15 cellular contexts compared by ENCODE assay signal in the genomic region with DNA sequence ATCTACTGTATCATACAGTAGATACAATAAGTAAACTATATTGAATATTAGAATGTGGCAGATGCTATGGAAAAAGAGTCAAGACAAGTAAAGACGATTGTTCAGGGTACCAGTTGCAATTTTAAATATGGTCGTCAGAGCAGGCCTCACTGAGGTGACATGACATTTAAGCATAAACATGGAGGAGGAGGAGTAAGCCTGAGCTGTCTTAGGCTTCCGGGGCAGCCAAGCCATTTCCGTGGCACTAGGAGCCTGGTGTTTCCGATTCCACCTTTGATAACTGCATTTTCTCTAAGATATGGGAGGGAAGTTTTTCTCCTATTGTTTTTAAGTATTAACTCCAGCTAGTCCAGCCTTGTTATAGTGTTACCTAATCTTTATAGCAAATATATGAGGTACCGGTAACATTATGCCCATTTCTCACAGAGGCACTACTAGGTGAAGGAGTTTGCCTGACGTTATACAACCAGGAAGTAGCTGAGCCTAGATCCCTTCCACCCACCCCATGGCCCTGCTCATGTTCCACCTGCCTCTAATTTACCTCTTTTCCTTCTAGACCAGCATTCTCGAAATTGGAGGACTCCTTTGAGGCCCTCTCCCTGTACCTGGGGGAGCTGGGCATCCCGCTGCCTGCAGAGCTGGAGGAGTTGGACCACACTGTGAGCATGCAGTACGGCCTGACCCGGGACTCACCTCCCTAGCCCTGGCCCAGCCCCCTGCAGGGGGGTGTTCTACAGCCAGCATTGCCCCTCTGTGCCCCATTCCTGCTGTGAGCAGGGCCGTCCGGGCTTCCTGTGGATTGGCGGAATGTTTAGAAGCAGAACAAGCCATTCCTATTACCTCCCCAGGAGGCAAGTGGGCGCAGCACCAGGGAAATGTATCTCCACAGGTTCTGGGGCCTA. TPM values are rescaled to one million over a fixed set of nuclear protein-coding genes. Genes with fewer than 3 reads are reported as not detected.
A peak's percentile ranks its signal among the peaks of the same experiment; 100 is the strongest.
DNase-seq lines count a peak whose midpoint lies in the region; ATAC-seq and TF ChIP-seq lines count a peak whose summit lies in the region.
"Had no signal": no experiment of that assay in that cellular context is flagged by ENCODE, and none has a peak within 500 bp of the region (broad histone marks: within the 10 kb centered on the region; RNA-seq: fewer than 3 reads in every experiment).

No MANE protein-coding gene starts in this region.

- H3K36me3 Mint-ChIP-seq in activated CD8-positive, alpha-beta T cell treated with anti-CD3 and anti-CD28 coated beads, Interleukin-2, amount 10 ng/mL, durations not matched to agents 7 days and 5 days (ENCODE audit: low read depth): peaks cover 64% of the 10 kb centered on the region

- no peak overlapping the region for H3K4me3 Mint-ChIP-seq in activated CD8-positive, alpha-beta T cell treated with anti-CD3 and anti-CD28 coated beads, Interleukin-2, amount 10 ng/mL, durations not matched to agents 7 days and 5 days
- H3K4me3 Mint-ChIP-seq: H9 had no signal

- no peak for ATAC-seq in activated CD8-positive, alpha-beta T cell treated with anti-CD3 and anti-CD28 coated beads, Interleukin-2, amount 10 ng/mL, durations not matched to agents 7 days and 5 days
- peak in 3 of 4 donors; percentile 3 to 27 (median 9) for ATAC-seq in right lobe of liver
- ATAC-seq: left ventricle myocardium superior had no signal

- peaks cover 7 to 26% (median 17%) of the 10 kb centered on the region in 4 donors for H3K36me3 ChIP-seq in right lobe of liver
- H3K36me3 ChIP-seq in stomach: peaks cover 68 to 97% (median 94%) of the 10 kb centered on the region in 4 donors

- H3K27ac ChIP-seq in right lobe of liver: peak overlapping the region in 2 of 3 donors; percentile 18 to 74
- peak overlapping the region; percentile 49 to 80 (median 74) for H3K27ac ChIP-seq in stomach
- H3K27ac ChIP-seq: thoracic aorta had no signal

- no peak overlapping the region for H3K4me3 ChIP-seq in right lobe of liver
- H3K4me3 ChIP-seq in stomach: no peak overlapping the region
- H3K4me3 ChIP-seq: thoracic aorta had no signal

- no peaks in the 10 kb centered on the region for H3K27me3 Mint-ChIP-seq in activated CD8-positive, alpha-beta T cell treated with anti-CD3 and anti-CD28 coated beads, Interleukin-2, amount 10 ng/mL, durations not matched to agents 7 days and 5 days (ENCODE audit: low read depth)

- TF ChIP-seq CTCF in right lobe of liver (IDR thresholded peaks at IDR 0.05): no peak
- TF ChIP-seq CTCF in stomach (IDR thresholded peaks at IDR 0.05): no peak

- intact Hi-C loops in right lobe of liver (cut with DNase I): no loop called here
- intact Hi-C loops in stomach (cut with DNase I; ENCODE audit: low total_unique reads): no loop called here

- peaks cover 26% of the 10 kb centered on the region for H3K4me1 Mint-ChIP-seq in activated CD8-positive, alpha-beta T cell treated with anti-CD3 and anti-CD28 coated beads, Interleukin-2, amount 10 ng/mL, durations not matched to agents 7 days and 5 days (ENCODE audit: low read depth)

- TF ChIP-seq POLR2A in right lobe of liver (IDR thresholded peaks at IDR 0.05) (no peak), stomach (IDR thresholded peaks at IDR 0.05) (no peak)

- POLR2A ChIA-PET in activated CD8-positive, alpha-beta T cell treated with anti-CD3 and anti-CD28 coated beads, Interleukin-2, amount 10 ng/mL, durations not matched to agents 7 days and 5 days (lab: Charles Lee): interaction anchor here (1.1 to 7.3 kb wide), 4 partner anchors 10 to 69 kb away, joined by 4 to 99 read pairs (median 5); partner anchors contain the start of genes PATZ1 and PIK3IP1

- DNase-seq in activated CD8-positive, alpha-beta memory T cell treated with anti-CD3 and anti-CD28 coated beads for 24 hours: peak; percentile 69
- DNase-seq in activated CD8-positive, alpha-beta memory T cell treated with anti-CD3 and anti-CD28 coated beads, Interleukin-2, amount 50 U/mL, for 4 hours: no peak
- DNase-seq in activated CD8-positive, alpha-beta T cell treated with anti-CD3 and anti-CD28 coated beads, Interleukin-2, amount 10 ng/mL, durations not matched to agents 7 days and 5 days: no peak
- DNase-seq in right lobe of liver: peak in 1 of 3 donors; percentile 48
- no peak for DNase-seq in stomach
- DNase-seq in NCI-H2171 (lab: John Stamatoyannopoulos, UW): no peak
- no peak for DNase-seq in NCI-H2171 treated with DMSO at 0.1 percent for 48 hours (lab: John Stamatoyannopoulos, UW)
- DNase-seq in HuH-7.5 (ENCODE audit: low spot score): no peak
- DNase-seq: ACHN, H9, left ventricle myocardium superior, NCI-H187 treated with DMSO at 0.1 percent for 48 hours, SHP77 treated with DMSO at 0.1 percent for 48 hours, small intestine had no signal

- peak overlapping the region; percentile 80 for H3K27ac Mint-ChIP-seq in activated CD8-positive, alpha-beta T cell treated with anti-CD3 and anti-CD28 coated beads, Interleukin-2, amount 10 ng/mL, durations not matched to agents 7 days and 5 days

- H3K27me3 ChIP-seq in right lobe of liver (no peaks in the 10 kb centered on the region), stomach (no peaks in the 10 kb centered on the region)

- H3K9me3 ChIP-seq in right lobe of liver: no peaks in the 10 kb centered on the region
- H3K9me3 ChIP-seq in stomach: no peaks in the 10 kb centered on the region
- H3K9me3 ChIP-seq: thoracic aorta had no signal

- H3K9me3 Mint-ChIP-seq in activated CD8-positive, alpha-beta T cell treated with anti-CD3 and anti-CD28 coated beads, Interleukin-2, amount 10 ng/mL, durations not matched to agents 7 days and 5 days (ENCODE audit: insufficient read depth): no peaks in the 10 kb centered on the region
- H3K9me3 Mint-ChIP-seq: H9 had no signal

- no peak for TF ChIP-seq EP300 in stomach (IDR thresholded peaks at IDR 0.05)

- WGBS in right lobe of liver (ENCODE audit: insufficient coverage, low coverage, low lambda C conversion rate, missing lambda C conversion rate): 79% methylated on average over 9 of the region's 15 CpGs
- WGBS in stomach, 5 donors: 49 to 64% (median 59%) methylated on average over 15 of the region's 15 CpGs

- H3K4me1 ChIP-seq in right lobe of liver (peaks cover 0 to 15% (median 5%) of the 10 kb centered on the region in 4 donors), stomach (peaks cover 17 to 67% (median 53%) of the 10 kb centered on the region in 4 donors)

- CTCF ChIA-PET in activated CD8-positive, alpha-beta T cell treated with anti-CD3 and anti-CD28 coated beads, Interleukin-2, amount 10 ng/mL, durations not matched to agents 7 days and 5 days (lab: Charles Lee): interaction anchor here (2.3 to 3.1 kb wide), 3 partner anchors 15 to 67 kb away, joined by 8 to 15 read pairs (median 9); partner anchors contain the start of genes LIMK2 and PIK3IP1

RNA-seq across cellular contexts. Expression of gene PIK3IP1, which starts 14.3 kb away (rescaled TPM):
- 10 to 100 TPM; 13.2 to 16.1 TPM for total RNA-seq in activated CD8-positive, alpha-beta T cell treated with anti-CD3 and anti-CD28 coated beads, Interleukin-2, amount 10 ng/mL, durations not matched to agents 7 days and 5 days
- 1 to 10 TPM; 1.3 to 6.6 (median 5.6) TPM for total RNA-seq in right lobe of liver
- total RNA-seq in stomach: 10 to 100 TPM in 3 of 5 donors, 1 to 10 TPM in 2; 3.5 to 53.0 (median 20.5) TPM
- polyA plus RNA-seq in stomach: 1 to 10 TPM; 6.6 to 8.5 (median 7.6) TPM
